In the genomic region with DNA sequence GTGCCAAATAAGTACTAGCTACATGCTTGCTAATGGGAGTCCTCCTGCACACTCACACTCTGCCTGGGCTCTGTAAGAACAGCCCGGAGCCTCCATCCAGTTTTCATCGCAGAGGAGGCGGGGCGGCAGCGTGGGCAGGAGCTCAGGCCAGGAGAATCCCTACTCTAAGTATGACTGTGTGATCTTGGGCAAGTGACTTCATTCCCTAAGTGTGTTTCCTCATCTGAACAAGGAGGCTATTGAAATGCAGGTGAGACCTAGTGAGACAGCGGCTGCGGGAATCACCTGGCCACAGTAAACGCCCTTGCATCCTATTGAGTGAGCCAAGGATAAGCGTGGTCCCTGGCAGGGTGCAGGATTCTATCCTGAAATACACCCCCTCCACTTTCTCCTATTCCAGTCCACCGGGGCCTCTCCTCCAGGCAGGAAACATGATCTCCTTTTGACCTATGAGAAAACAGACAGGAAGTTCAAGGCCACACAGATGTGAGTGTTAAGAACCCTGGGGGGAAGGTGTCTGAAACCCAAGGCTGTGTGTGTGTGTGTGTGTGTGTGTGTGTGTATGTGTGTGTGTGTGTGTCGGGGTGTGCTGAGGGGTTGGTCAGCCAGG, we compare ENCODE assay signal across 7 cellular contexts. TPM values are rescaled to one million over a fixed set of nuclear protein-coding genes. Genes with fewer than 3 reads are reported as not detected.
DNase-seq lines count a peak whose midpoint lies in the region; ATAC-seq lines count a peak whose summit lies in the region.

No MANE protein-coding gene starts in this region.

- H3K4me2 ChIP-seq in mesenchymal stem cell (ENCODE audit: low read length, poor library complexity, severe bottlenecking) = peak overlapping the region; percentile 40

- no peak overlapping the region for H3K18ac ChIP-seq in mesenchymal stem cell (ENCODE audit: low read depth in 1 of 2, low read length in 2 of 2)

- 46% methylated on average over 10 of the region's 11 CpGs for WGBS in mesenchymal stem cell

- peak overlapping the region; percentile 25 for H4K91ac ChIP-seq in mesenchymal stem cell (ENCODE audit: low read length)

- no peak overlapping the region for H2BK15ac ChIP-seq in mesenchymal stem cell (ENCODE audit: low read depth, poor library complexity, severe bottlenecking)

- peaks cover 21% of the 10 kb centered on the region for H3K27me3 Mint-ChIP-seq in activated CD4-positive, alpha-beta memory T cell treated with anti-CD3 and anti-CD28 coated beads, Interleukin-2, amount 10 ng/mL, durations not matched to agents 7 days and 5 days

- no peak overlapping the region for H2AK5ac ChIP-seq in mesenchymal stem cell (ENCODE audit: low read length, severe bottlenecking)

- H3K27ac Mint-ChIP-seq in activated CD4-positive, alpha-beta memory T cell treated with anti-CD3 and anti-CD28 coated beads, Interleukin-2, amount 10 ng/mL, durations not matched to agents 7 days and 5 days = no peak overlapping the region

- peak overlapping the region; percentile 7 for H4K8ac ChIP-seq in mesenchymal stem cell (ENCODE audit: low read length)

- H3K4ac ChIP-seq in mesenchymal stem cell (ENCODE audit: low read depth in 1 of 2, low read length in 2 of 2) = peak overlapping the region in 1 of 2 experiments; percentile 47

- peaks cover 41% of the 10 kb centered on the region for H3K4me1 Mint-ChIP-seq in activated CD4-positive, alpha-beta memory T cell treated with anti-CD3 and anti-CD28 coated beads, Interleukin-2, amount 10 ng/mL, durations not matched to agents 7 days and 5 days

- H3K36me3 Mint-ChIP-seq in activated CD4-positive, alpha-beta memory T cell treated with anti-CD3 and anti-CD28 coated beads, Interleukin-2, amount 10 ng/mL, durations not matched to agents 7 days and 5 days (ENCODE audit: low read depth) = no peaks in the 10 kb centered on the region

- no peaks in the 10 kb centered on the region for H3K79me1 ChIP-seq in mesenchymal stem cell (replicated peaks; ENCODE audit: low read length, poor library complexity, severe bottlenecking)

- POLR2A ChIA-PET in activated CD4-positive, alpha-beta memory T cell treated with anti-CD3 and anti-CD28 coated beads, Interleukin-2, amount 10 ng/mL, durations not matched to agents 7 days and 5 days (lab: Charles Lee) = interaction anchor here (0.6 kb wide), 1 partner anchor 47 kb away, joined by 3 read pairs; no protein-coding TSS in a partner anchor

- no peak overlapping the region for H3K27ac ChIP-seq in mesenchymal stem cell (ENCODE audit: low read length, poor library complexity, severe bottlenecking)

- no peak overlapping the region for H3K9ac ChIP-seq in mesenchymal stem cell (ENCODE audit: low read length)

- H3K4me3 ChIP-seq in mesenchymal stem cell (ENCODE audit: insufficient read depth in 1 of 2, low read depth in 1 of 2, low read length in 2 of 2) = no peak overlapping the region

- H3K27me3 ChIP-seq in mesenchymal stem cell (ENCODE audit: control insufficient read depth in 1 of 2, insufficient read depth in 1 of 2, low read length in 2 of 2) = peaks cover 27 to 33% of the 10 kb centered on the region in 2 experiments

- CTCF ChIA-PET in activated CD4-positive, alpha-beta memory T cell treated with anti-CD3 and anti-CD28 coated beads, Interleukin-2, amount 10 ng/mL, durations not matched to agents 7 days and 5 days (lab: Charles Lee) = no interaction called here

- no peak overlapping the region for H3K23ac ChIP-seq in mesenchymal stem cell (ENCODE audit: low read length in 2 of 2)

- H3K4me3 Mint-ChIP-seq in activated CD4-positive, alpha-beta memory T cell treated with anti-CD3 and anti-CD28 coated beads, Interleukin-2, amount 10 ng/mL, durations not matched to agents 7 days and 5 days = no peak overlapping the region

- H2BK5ac ChIP-seq in mesenchymal stem cell (ENCODE audit: low read depth, low read length, poor library complexity, severe bottlenecking) = no peak overlapping the region

- H3K4me1 ChIP-seq in mesenchymal stem cell (ENCODE audit: control insufficient read depth, insufficient read depth, low read depth, low read length) = peaks cover 12% of the 10 kb centered on the region

- H3K9me3 ChIP-seq in mesenchymal stem cell (ENCODE audit: control insufficient read depth, low read length) = no peaks in the 10 kb centered on the region

- H2AFZ ChIP-seq in mesenchymal stem cell (ENCODE audit: low read depth, low read length) = peak overlapping the region; percentile 56

- no peak overlapping the region for H2BK120ac ChIP-seq in mesenchymal stem cell (ENCODE audit: low read depth, low read length)

- ATAC-seq in HG03135 (IDR thresholded peaks at IDR 0.05; ENCODE audit: unreplicated experiment) = no peak
- ATAC-seq in GM21390 (IDR thresholded peaks at IDR 0.05; ENCODE audit: unreplicated experiment) = no peak

- no peaks in the 10 kb centered on the region for H3K36me3 ChIP-seq in mesenchymal stem cell (ENCODE audit: control insufficient read depth in 1 of 2, insufficient read depth in 2 of 2, low read depth in 1 of 2, low read length in 2 of 2)

- H2BK12ac ChIP-seq in mesenchymal stem cell (ENCODE audit: low read length in 2 of 2) = peak overlapping the region in 1 of 2 experiments; percentile 52

- peak overlapping the region in 1 of 2 experiments; percentile 35 for H3K14ac ChIP-seq in mesenchymal stem cell (ENCODE audit: low read length in 2 of 2)

- H3K9me3 Mint-ChIP-seq in activated CD4-positive, alpha-beta memory T cell treated with anti-CD3 and anti-CD28 coated beads, Interleukin-2, amount 10 ng/mL, durations not matched to agents 7 days and 5 days = no peaks in the 10 kb centered on the region

- DNase-seq in EH (ENCODE audit: low read depth) = peak; percentile 43
- peak; percentile 60 for DNase-seq in HT-29 (ENCODE audit: low spot score)
- DNase-seq in activated CD4-positive, alpha-beta memory T cell treated with anti-CD3 and anti-CD28 coated beads, Interleukin-2, amount 10 ng/mL, durations not matched to agents 7 days and 5 days = peak; percentile 43
- DNase-seq in mesenchymal stem cell = peak; percentile 59
- DNase-seq in cerebellar cortex (ENCODE audit: low spot score) = no peak

RNA-seq across cellular contexts. Expression of a gene that starts 5.2 kb away (rescaled TPM):
- total RNA-seq in HT-29 (2014; rRNA removed; shearing (Covaris generic)) = 35.4 and 37.8 TPM in 2 replicates
- 10 to 100 TPM; 16.7 TPM for total RNA-seq in activated CD4-positive, alpha-beta memory T cell treated with anti-CD3 and anti-CD28 coated beads, Interleukin-2, amount 10 ng/mL, durations not matched to agents 7 days and 5 days
- 24.1 TPM for polyA plus RNA-seq in mesenchymal stem cell (2013, experiment 1 of 2)
- 22.8 TPM for polyA plus RNA-seq in mesenchymal stem cell (2013, experiment 2 of 2)
